Comparison of ENCODE assay signal across 8 cellular contexts in genomic region chr18:864872-865273, GRCh38. TPM values are rescaled to one million over a fixed set of nuclear protein-coding genes. Genes with fewer than 3 reads are reported as not detected.
DNase-seq lines count a peak whose midpoint lies in the region; ATAC-seq and TF ChIP-seq lines count a peak whose summit lies in the region.

No MANE protein-coding gene starts in this region.

- H3K79me2 ChIP-seq in PC-9 (ENCODE audit: low read depth): no peaks in the 10 kb centered on the region

- peak; percentile 9 to 68 (median 52) for DNase-seq in CD8-positive, alpha-beta T cell
- peak; percentile 75 for DNase-seq in HuH-7 (ENCODE audit: low spot score)
- peak; percentile 52 to 68 for DNase-seq in PC-9
- DNase-seq in activated T-cell treated with anti-CD3 and anti-CD28 coated beads, Interleukin-2, amount 50 U/mL, for 1 hour: peak; percentile 57
- DNase-seq in fibroblast of gingiva (ENCODE audit: low read depth): peak; percentile 64
- DNase-seq in neural crest cell (ENCODE audit: low read depth, low spot score): peak; percentile 67
- DNase-seq in stromal cell of bone marrow (ENCODE audit: low read depth): peak; percentile 45

- peak; percentile 92 for TF ChIP-seq CTCF in CD8-positive, alpha-beta T cell (IDR thresholded peaks at IDR 0.05)
- TF ChIP-seq CTCF in PC-9 (conservative IDR thresholded peaks at IDR 0.05) (peak; percentile 96), neural crest cell (conservative IDR thresholded peaks at IDR 0.05) (peak; percentile 98)

- peaks cover 39% of the 10 kb centered on the region for H3K27me3 Mint-ChIP-seq in CD8-positive, alpha-beta T cell (ENCODE audit: low read depth)
- peaks cover 40% of the 10 kb centered on the region for H3K27me3 Mint-ChIP-seq in neural crest cell (ENCODE audit: low read depth)

- H3K4me1 ChIP-seq in CD8-positive, alpha-beta T cell (ENCODE audit: insufficient read depth, low read length): no peaks in the 10 kb centered on the region
- no peaks in the 10 kb centered on the region for H3K4me1 ChIP-seq in PC-9 (replicated peaks; ENCODE audit: insufficient read depth)

- no peak overlapping the region for H3K4me3 Mint-ChIP-seq in CD8-positive, alpha-beta T cell
- H3K4me3 Mint-ChIP-seq in neural crest cell: no peak overlapping the region

- H2AFZ ChIP-seq in PC-9: no peak overlapping the region

- H3K9me2 ChIP-seq in PC-9 (ENCODE audit: insufficient read depth): no peaks in the 10 kb centered on the region

- POLR2A ChIA-PET in CD8-positive, alpha-beta T cell (lab: Charles Lee): no interaction called here
- POLR2A ChIA-PET in PC-9 (lab: Charles Lee; ENCODE audit: unreplicated experiment): no interaction called here

- no peaks in the 10 kb centered on the region for H3K36me3 ChIP-seq in CD8-positive, alpha-beta T cell (ENCODE audit: insufficient read depth, low read length)
- no peaks in the 10 kb centered on the region for H3K36me3 ChIP-seq in PC-9 (ENCODE audit: low read depth)

- BruUV-seq in PC-9 (replicated peaks; lab: Mats Ljungman, UMichigan): no TSS peak

- no peak overlapping the region for H3K27ac ChIP-seq in CD8-positive, alpha-beta T cell (ENCODE audit: low read depth, low read length)
- H3K27ac ChIP-seq in PC-9: no peak overlapping the region

- ATAC-seq in CD8-positive, alpha-beta T cell: peak; percentile 81
- ATAC-seq in GM19467 (IDR thresholded peaks at IDR 0.05; ENCODE audit: unreplicated experiment): peak; percentile 93

- intact Hi-C loops in CD8-positive, alpha-beta T cell (cut with DNase I, micrococcal nuclease): loop anchor here (1.0 to 10.0 kb wide), 7 partner anchors 97 to 1682 kb away; no protein-coding TSS in a partner anchor
- intact Hi-C loops in PC-9 (cut with micrococcal nuclease; ENCODE audit: unreplicated experiment): loop anchor here (1.0 to 5.0 kb wide), 3 partner anchors 96 to 1682 kb away; no protein-coding TSS in a partner anchor

- H4K20me1 ChIP-seq in PC-9 (ENCODE audit: insufficient read depth): no peaks in the 10 kb centered on the region

- CTCF ChIA-PET in CD8-positive, alpha-beta T cell (lab: Charles Lee): interaction anchor here (0.6 to 2.1 kb wide), 6 partner anchors 9 to 99 kb away, joined by 3 to 18 read pairs (median 5); no protein-coding TSS in a partner anchor
- CTCF ChIA-PET in PC-9 (lab: Charles Lee): interaction anchor here (0.6 to 0.9 kb wide), 2 partner anchors 1359 to 1476 kb away, joined by 3 to 6 read pairs; no protein-coding TSS in a partner anchor

- no peak overlapping the region for H3K27ac Mint-ChIP-seq in CD8-positive, alpha-beta T cell
- H3K27ac Mint-ChIP-seq in neural crest cell (ENCODE audit: unreplicated experiment): no peak overlapping the region

- no peaks in the 10 kb centered on the region for H3F3A ChIP-seq in PC-9 (ENCODE audit: insufficient read depth, low read depth)

- H3K4me1 Mint-ChIP-seq in CD8-positive, alpha-beta T cell (ENCODE audit: low read depth): peaks cover 6% of the 10 kb centered on the region
- peaks cover 13% of the 10 kb centered on the region for H3K4me1 Mint-ChIP-seq in neural crest cell

- H3K36me3 Mint-ChIP-seq in CD8-positive, alpha-beta T cell: no peaks in the 10 kb centered on the region
- no peaks in the 10 kb centered on the region for H3K36me3 Mint-ChIP-seq in neural crest cell (ENCODE audit: low read depth)

- peak overlapping the region; percentile 40; the same call in 1 of the 2 replicates for H3K4me2 ChIP-seq in PC-9

- no peaks in the 10 kb centered on the region for H3K27me3 ChIP-seq in CD8-positive, alpha-beta T cell (ENCODE audit: insufficient read depth, low read length)
- H3K27me3 ChIP-seq in PC-9 (ENCODE audit: insufficient read depth, low read depth): no peaks in the 10 kb centered on the region

- H3K4me3 ChIP-seq in CD8-positive, alpha-beta T cell (ENCODE audit: low read depth, low read length): no peak overlapping the region
- H3K4me3 ChIP-seq in PC-9: no peak overlapping the region

- H3K9me3 ChIP-seq in CD8-positive, alpha-beta T cell (ENCODE audit: low read length): no peaks in the 10 kb centered on the region
- H3K9me3 ChIP-seq in PC-9 (ENCODE audit: insufficient read depth, low read depth): no peaks in the 10 kb centered on the region

- no peaks in the 10 kb centered on the region for H3K9me3 Mint-ChIP-seq in CD8-positive, alpha-beta T cell
- no peaks in the 10 kb centered on the region for H3K9me3 Mint-ChIP-seq in neural crest cell

RNA-seq across cellular contexts. Expression of gene ADCYAP1, which starts 39.8 kb away (rescaled TPM):
- not detected for total RNA-seq in CD8-positive, alpha-beta T cell
- total RNA-seq in PC-9 (2021) (not detected in 2 replicates), neural crest cell (0.57 and 0.68 TPM in 2 replicates)

RNA-seq across cellular contexts. Expression of gene YES1, which starts 52.8 kb away (rescaled TPM):
- 10 to 100 TPM; 35.1 to 38.0 TPM for total RNA-seq in CD8-positive, alpha-beta T cell
- 68.8 and 111 TPM in 2 replicates for total RNA-seq in PC-9 (2021)
- total RNA-seq in neural crest cell: 54.7 and 58.7 TPM in 2 replicates
